Comparison of ENCODE assay signal across 42 cellular contexts in genomic region chr20:5362771-5363170, GRCh38. TPM values are rescaled to one million over a fixed set of nuclear protein-coding genes. Genes with fewer than 3 reads are reported as not detected.
"Had no signal": no experiment of that assay in that cellular context is flagged by ENCODE, and none has a peak within 500 bp of the region (broad histone marks: within the 10 kb centered on the region; RNA-seq: fewer than 3 reads in every experiment).

No MANE protein-coding gene starts in this region.

- H3K9me3 ChIP-seq: adrenal gland, ascending aorta had no signal

- H3K36me3 ChIP-seq: adrenal gland, ascending aorta, brain microvascular endothelial cell, breast epithelium, cardiac muscle cell had no signal

- H3K4me3 Mint-ChIP-seq: activated naive CD4-positive, alpha-beta T cell treated with anti-CD3 and anti-CD28 coated beads for 36 hours; activated naive CD4-positive, alpha-beta T cell treated with anti-CD3 and anti-CD28 coated beads, Interleukin-2, amount 10 ng/mL, durations not matched to agents 7 days and 5 days; activated naive CD4-positive, alpha-beta T cell treated with anti-CD3 and anti-CD28 coated beads, Interleukin-2, amount 50 U/mL, for 24 hours; activated naive CD8-positive, alpha-beta T cell; activated naive CD8-positive, alpha-beta T cell treated with anti-CD3 and anti-CD28 coated beads for 36 hours; activated naive CD8-positive, alpha-beta T cell treated with anti-CD3 and anti-CD28 coated beads, Interleukin-2, amount 10 ng/mL, durations not matched to agents 7 days and 5 days; activated naive CD8-positive, alpha-beta T cell treated with anti-CD3 and anti-CD28 coated beads, Interleukin-2, amount 50 U/mL, for 24 hours; activated T-cell treated with anti-CD3 and anti-CD28 coated beads, Interleukin-2, amount 50 U/mL, for 24 hours; activated T-cell treated with anti-CD3 and anti-CD28 coated beads, Interleukin-2, amount 50 U/mL, for 4 hours; activated T-cell treated with anti-CD3 and anti-CD28 coated beads, Interleukin-2, amount 50 U/mL, for 72 hours; activated T-helper 1 cell treated with anti-CD3 and anti-CD28 coated beads, Interleukin-12 subunit alpha, Interleukin-12 subunit beta, Interleukin-2, Interleukin-4 antibody, amounts not matched to agents 30 ng/mL and 10 ng/mL and 1 ng/mL, durations not matched to agents 14 hours and 24 hours and 36 hours; activated T-helper 17 cell treated with anti-CD3 and anti-CD28 coated beads, Interleukin-2, amount 50 U/mL, for 72 hours; brain; central memory CD8-positive, alpha-beta T cell had no signal

- H3K4me3 ChIP-seq: adrenal gland, ascending aorta, body of pancreas, breast epithelium, cardiac muscle cell had no signal

- ATAC-seq: activated naive CD4-positive, alpha-beta T cell treated with anti-CD3 and anti-CD28 coated beads, Interleukin-2, amount 50 U/mL, for 72 hours; activated naive CD8-positive, alpha-beta T cell treated with anti-CD3 and anti-CD28 coated beads, Interleukin-2, amount 50 U/mL, for 24 hours; activated T-cell treated with anti-CD3 and anti-CD28 coated beads, Interleukin-2, amount 50 U/mL, for 4 hours; activated T-cell treated with anti-CD3 and anti-CD28 coated beads, Interleukin-2, amount 50 U/mL, for 72 hours; activated T-helper 17 cell treated with anti-CD3 and anti-CD28 coated beads, Interleukin-2, amount 50 U/mL, for 72 hours; body of pancreas had no signal

- H3K4me1 ChIP-seq: adrenal gland, ascending aorta, body of pancreas, breast epithelium had no signal

- H3K27me3 ChIP-seq: adrenal gland, ascending aorta, body of pancreas, brain microvascular endothelial cell, breast epithelium, cardiac muscle cell had no signal

- H3K27ac ChIP-seq: adrenal gland, ascending aorta, body of pancreas, brain microvascular endothelial cell, breast epithelium, cardiac muscle cell had no signal

- FAIRE-seq: astrocyte, bronchial epithelial cell had no signal

- DNase-seq: activated effector memory CD4-positive, alpha-beta T cell treated with anti-CD3 and anti-CD28 coated beads, Interleukin-2, amount 50 U/mL, for 16 hours; activated effector memory CD4-positive, alpha-beta T cell treated with Interleukin-2 at 50 U/mL for 16 hours; activated gamma-delta T cell; activated gamma-delta T cell treated with Interleukin-2 at 50 U/mL for 16 hours; activated naive CD4-positive, alpha-beta T cell; activated naive CD4-positive, alpha-beta T cell treated with anti-CD3 and anti-CD28 coated beads for 36 hours; activated naive CD4-positive, alpha-beta T cell treated with anti-CD3 and anti-CD28 coated beads, Interleukin-2, amount 10 ng/mL, durations not matched to agents 7 days and 5 days; activated naive CD4-positive, alpha-beta T cell treated with anti-CD3 and anti-CD28 coated beads, Interleukin-2, amount 50 U/mL, for 16 hours; activated naive CD4-positive, alpha-beta T cell treated with Interleukin-2 at 50 U/mL for 16 hours; activated naive CD8-positive, alpha-beta T cell treated with anti-CD3 and anti-CD28 coated beads for 36 hours; activated naive CD8-positive, alpha-beta T cell treated with anti-CD3 and anti-CD28 coated beads, Interleukin-2, amount 10 ng/mL, durations not matched to agents 7 days and 5 days; activated naive CD8-positive, alpha-beta T cell treated with anti-CD3 and anti-CD28 coated beads, Interleukin-2, amount 50 U/mL, for 24 hours; activated T-cell treated with anti-CD3 and anti-CD28 coated beads, Interleukin-2, amount 50 U/mL, for 1 hour; activated T-cell treated with anti-CD3 and anti-CD28 coated beads, Interleukin-2, amount 50 U/mL, for 24 hours; activated T-cell treated with anti-CD3 and anti-CD28 coated beads, Interleukin-2, amount 50 U/mL, for 4 hours; activated T-cell treated with anti-CD3 and anti-CD28 coated beads, Interleukin-2, amount 50 U/mL, for 48 hours; activated T-cell treated with anti-CD3 and anti-CD28 coated beads, Interleukin-2, amount 50 U/mL, for 72 hours; adrenal gland; amniotic stem cell; anterior cingulate cortex; aorta; body of pancreas; brain microvascular endothelial cell; caudate nucleus; central memory CD4-positive, alpha-beta T cell; cerebellar nuclear complex had no signal

- H3K4me1 Mint-ChIP-seq: activated naive CD4-positive, alpha-beta T cell treated with anti-CD3 and anti-CD28 coated beads, Interleukin-2, amount 10 ng/mL, durations not matched to agents 7 days and 5 days; activated naive CD4-positive, alpha-beta T cell treated with anti-CD3 and anti-CD28 coated beads, Interleukin-2, amount 50 U/mL, for 24 hours; activated T-helper 17 cell treated with anti-CD3 and anti-CD28 coated beads, Interleukin-2, amount 50 U/mL, for 72 hours; brain; central memory CD8-positive, alpha-beta T cell had no signal

- H3K27ac Mint-ChIP-seq: activated naive CD4-positive, alpha-beta T cell treated with anti-CD3 and anti-CD28 coated beads for 36 hours; activated naive CD4-positive, alpha-beta T cell treated with anti-CD3 and anti-CD28 coated beads, Interleukin-2, amount 10 ng/mL, durations not matched to agents 7 days and 5 days; activated naive CD4-positive, alpha-beta T cell treated with anti-CD3 and anti-CD28 coated beads, Interleukin-2, amount 50 U/mL, for 24 hours; activated naive CD4-positive, alpha-beta T cell treated with anti-CD3 and anti-CD28 coated beads, Interleukin-2, amount 50 U/mL, for 72 hours; activated naive CD8-positive, alpha-beta T cell; activated naive CD8-positive, alpha-beta T cell treated with anti-CD3 and anti-CD28 coated beads for 36 hours; activated naive CD8-positive, alpha-beta T cell treated with anti-CD3 and anti-CD28 coated beads, Interleukin-2, amount 10 ng/mL, durations not matched to agents 7 days and 5 days; activated naive CD8-positive, alpha-beta T cell treated with anti-CD3 and anti-CD28 coated beads, Interleukin-2, amount 50 U/mL, for 24 hours; activated T-cell treated with anti-CD3 and anti-CD28 coated beads, Interleukin-2, amount 50 U/mL, for 24 hours; activated T-cell treated with anti-CD3 and anti-CD28 coated beads, Interleukin-2, amount 50 U/mL, for 72 hours; activated T-helper 1 cell treated with anti-CD3 and anti-CD28 coated beads, Interleukin-12 subunit alpha, Interleukin-12 subunit beta, Interleukin-2, Interleukin-4 antibody, amounts not matched to agents 30 ng/mL and 10 ng/mL and 1 ng/mL, durations not matched to agents 14 hours and 24 hours and 36 hours; activated T-helper 17 cell treated with anti-CD3 and anti-CD28 coated beads, Interleukin-2, amount 50 U/mL, for 72 hours; activated T-helper 2 cell treated with anti-CD3 and anti-CD28 coated beads, Interferon-gamma antibody, Interleukin-2, Interleukin-4, amounts not matched to agents 10 μg/mL and 5 μg/mL and 100 μg/mL, durations not matched to agents 14 hours and 24 hours and 36 hours; brain had no signal

- H3K36me3 Mint-ChIP-seq: activated naive CD4-positive, alpha-beta T cell treated with anti-CD3 and anti-CD28 coated beads, Interleukin-2, amount 10 ng/mL, durations not matched to agents 7 days and 5 days; activated naive CD8-positive, alpha-beta T cell; activated naive CD8-positive, alpha-beta T cell treated with anti-CD3 and anti-CD28 coated beads, Interleukin-2, amount 10 ng/mL, durations not matched to agents 7 days and 5 days; brain had no signal

RNA-seq across cellular contexts. Expression of gene PROKR2, which starts 46.0 kb away (rescaled TPM):
- total RNA-seq: activated naive CD4-positive, alpha-beta T cell treated with anti-CD3 and anti-CD28 coated beads for 36 hours; activated naive CD4-positive, alpha-beta T cell treated with anti-CD3 and anti-CD28 coated beads, Interleukin-2, amount 50 U/mL, for 72 hours; activated naive CD8-positive, alpha-beta T cell treated with anti-CD3 and anti-CD28 coated beads for 36 hours; activated naive CD8-positive, alpha-beta T cell treated with anti-CD3 and anti-CD28 coated beads, Interleukin-2, amount 10 ng/mL, durations not matched to agents 7 days and 5 days; activated T-cell treated with anti-CD3 and anti-CD28 coated beads, Interleukin-2, amount 50 U/mL, for 4 hours; activated T-cell treated with anti-CD3 and anti-CD28 coated beads, Interleukin-2, amount 50 U/mL, for 72 hours; activated T-helper 1 cell treated with anti-CD3 and anti-CD28 coated beads, Interleukin-12 subunit alpha, Interleukin-12 subunit beta, Interleukin-2, Interleukin-4 antibody, amounts not matched to agents 30 ng/mL and 10 ng/mL and 1 ng/mL, durations not matched to agents 14 hours and 24 hours and 36 hours; activated T-helper 17 cell treated with anti-CD3 and anti-CD28 coated beads, Interleukin-2, amount 50 U/mL, for 72 hours; activated T-helper 2 cell treated with anti-CD3 and anti-CD28 coated beads, Interferon-gamma antibody, Interleukin-2, Interleukin-4, amounts not matched to agents 10 μg/mL and 5 μg/mL and 100 μg/mL, durations not matched to agents 14 hours and 24 hours and 36 hours; adrenal gland; aorta; ascending aorta; astrocyte; body of pancreas; breast epithelium; bronchial epithelial cell; cardiac muscle cell; cardiac septum; chondrocyte had no signal
- polyA plus RNA-seq: adipose tissue, adrenal gland, aorta, cardiac muscle cell had no signal
